ENCODE assay signal across 25 cellular contexts in genomic region chr9:76686756-76687155, GRCh38.
"Had no signal": no experiment of that assay in that cellular context is flagged by ENCODE, and none has a peak within 500 bp of the region (broad histone marks: within the 10 kb centered on the region; RNA-seq: fewer than 3 reads in every experiment).

No MANE protein-coding gene starts in this region.

- H3K36me3 Mint-ChIP-seq: naive thymus-derived CD4-positive, alpha-beta T cell; stimulated activated effector memory CD8-positive, alpha-beta T cell treated with anti-CD3 and anti-CD28 coated beads, Interleukin-12 subunit alpha, Interleukin-12 subunit beta, amount 100 ng/mL, for 72 hours had no signal

- DNase-seq: effector CD4-positive, alpha-beta T cell; endodermal cell; erythroblast; foreskin melanocyte; head of caudate nucleus; kidney; left cardiac atrium; left ventricle myocardium inferior; lower lobe of right lung; mesendoderm; naive thymus-derived CD4-positive, alpha-beta T cell; nephron progenitor cell; psoas muscle; retina; right lobe of liver; stimulated activated CD4-positive, alpha-beta T cell treated with anti-CD3 and anti-CD28 coated beads, Interleukin-4, amount 100 ng/mL, for 1 hour; stimulated activated CD8-positive, alpha-beta memory T cell treated with anti-CD3 and anti-CD28 coated beads, Interleukin-4, amount 100 ng/mL, for 48 hours; stimulated activated naive CD8-positive, alpha-beta T cell treated with anti-CD3 and anti-CD28 coated beads, Interleukin-15, Interleukin-2, amounts not matched to agents 100 U/mL and 50 U/mL, for 24 hours; tibial artery; upper lobe of left lung; uterus had no signal

- ATAC-seq: left cardiac atrium; lower lobe of right lung; naive thymus-derived CD4-positive, alpha-beta T cell; psoas muscle; right lobe of liver; stimulated activated effector memory CD8-positive, alpha-beta T cell treated with anti-CD3 and anti-CD28 coated beads, Interleukin-12 subunit alpha, Interleukin-12 subunit beta, amount 100 ng/mL, for 72 hours; stimulated activated naive CD8-positive, alpha-beta T cell treated with anti-CD3 and anti-CD28 coated beads, Interleukin-15, Interleukin-2, amounts not matched to agents 100 U/mL and 50 U/mL, for 24 hours had no signal

- H3K27ac Mint-ChIP-seq: endodermal cell; naive thymus-derived CD4-positive, alpha-beta T cell; nephron progenitor cell; stimulated activated effector memory CD8-positive, alpha-beta T cell treated with anti-CD3 and anti-CD28 coated beads, Interleukin-12 subunit alpha, Interleukin-12 subunit beta, amount 100 ng/mL, for 72 hours had no signal

- H3K27ac ChIP-seq: left ventricle myocardium inferior, lower lobe of right lung, psoas muscle, right lobe of liver, suprapubic skin, upper lobe of left lung, uterus had no signal

- H3K79me2 ChIP-seq: hepatocyte had no signal

- H3K4me3 ChIP-seq: hepatocyte, left ventricle myocardium inferior, lower lobe of right lung, psoas muscle, right lobe of liver, suprapubic skin, tibial artery, upper lobe of left lung, uterus had no signal

- H3K4me1 ChIP-seq: psoas muscle, right lobe of liver, uterus had no signal

- H3K4me3 Mint-ChIP-seq: endodermal cell; naive thymus-derived CD4-positive, alpha-beta T cell; nephron progenitor cell; stimulated activated effector memory CD8-positive, alpha-beta T cell treated with anti-CD3 and anti-CD28 coated beads, Interleukin-12 subunit alpha, Interleukin-12 subunit beta, amount 100 ng/mL, for 72 hours had no signal

- H3K9me3 ChIP-seq: left ventricle myocardium inferior, lower lobe of right lung, psoas muscle, right lobe of liver, suprapubic skin, tibial artery, upper lobe of left lung, uterus had no signal

- H3K27me3 ChIP-seq: hepatocyte, right lobe of liver, suprapubic skin, tibial artery, upper lobe of left lung, uterus had no signal

- H3K4me2 ChIP-seq: hepatocyte had no signal

- H3K9me3 Mint-ChIP-seq: endodermal cell; naive thymus-derived CD4-positive, alpha-beta T cell; nephron progenitor cell; stimulated activated effector memory CD8-positive, alpha-beta T cell treated with anti-CD3 and anti-CD28 coated beads, Interleukin-12 subunit alpha, Interleukin-12 subunit beta, amount 100 ng/mL, for 72 hours had no signal

- H3K36me3 ChIP-seq: left ventricle myocardium inferior, lower lobe of right lung, right lobe of liver, suprapubic skin, tibial artery, upper lobe of left lung, uterus had no signal

- FAIRE-seq: endothelial cell of umbilical vein, kidney had no signal

- H2AFZ ChIP-seq: hepatocyte had no signal
